Comparison of ENCODE assay signal across 8 cellular contexts in genomic region chr3:153284282-153284938, GRCh38.
DNase-seq lines count a peak whose midpoint lies in the region; ATAC-seq, FAIRE-seq and TF ChIP-seq lines count a peak whose summit lies in the region.

No MANE protein-coding gene starts in this region.

- 89% methylated on average over 4 of the region's 4 CpGs; no CpG with 5 or more reads in 1 of the 2 experiments for WGBS in H1 (ENCODE audit: extremely low coverage in 1 of 2, insufficient coverage in 1 of 2, insufficient read length in 1 of 2, insufficient replicate concordance in 2 of 2, low coverage in 1 of 2, low lambda C conversion rate in 2 of 2, missing lambda C conversion rate in 1 of 2), 2 experiments

- no peak overlapping the region for H3K9ac ChIP-seq in H1 (replicated peaks in 1 of 4; ENCODE audit: extremely low read depth in 1 of 4, low read depth in 3 of 4, low read length in 3 of 4)

- H3K27me3 ChIP-seq in H1 (replicated peaks in 1 of 4; ENCODE audit: control insufficient read depth in 3 of 4, extremely low read depth in 1 of 4, insufficient read depth in 3 of 4, low read length in 3 of 4) (no peaks in the 10 kb centered on the region), H7 (ENCODE audit: control insufficient read depth, insufficient read depth, low read length) (no peaks in the 10 kb centered on the region)

- peaks cover 26% of the 10 kb centered on the region for H3K4me1 Mint-ChIP-seq in T-helper 17 cell
- H3K4me1 Mint-ChIP-seq in naive thymus-derived CD8-positive, alpha-beta T cell = peaks cover 28 to 45% (median 40%) of the 10 kb centered on the region in 4 donors

- no peak overlapping the region for H3K18ac ChIP-seq in H1 (ENCODE audit: extremely low read depth, low read length)

- H3K4ac ChIP-seq in H1 (replicated peaks; ENCODE audit: insufficient read length, low read depth, low read length) = no peak overlapping the region

- no peaks in the 10 kb centered on the region for H3K27me3 Mint-ChIP-seq in T-helper 17 cell
- no peaks in the 10 kb centered on the region for H3K27me3 Mint-ChIP-seq in naive thymus-derived CD8-positive, alpha-beta T cell

- peak overlapping the region; percentile 84 for H3K27ac Mint-ChIP-seq in T-helper 17 cell
- H3K27ac Mint-ChIP-seq in naive thymus-derived CD8-positive, alpha-beta T cell = peak overlapping the region; percentile 11 to 89 (median 80)

- H4K91ac ChIP-seq in H1 (replicated peaks; ENCODE audit: insufficient read length, low read length) = no peak overlapping the region

- TF ChIP-seq RAD21 in H1 (IDR thresholded peaks at IDR 0.05 in 1 of 2, conservative IDR thresholded peaks at IDR 0.05 in 1 of 2; ENCODE audit: low read depth in 2 of 2, low read length in 2 of 2) = no peak

- H3K9me3 ChIP-seq in T-helper 17 cell (ENCODE audit: control insufficient read depth, low read length, poor library complexity, severe bottlenecking) (no peaks in the 10 kb centered on the region), H1 (ENCODE audit: insufficient read depth in 2 of 2, low read depth in 1 of 2, low read length in 1 of 2) (peaks cover 0 to 3% of the 10 kb centered on the region in 2 experiments; a peak in 1 of 4 replicates)

- 0 out of 2 replicates have a peak overlapping the region, but pooled peaks have one; percentile 20 for H2AFZ ChIP-seq in H1 (ENCODE audit: low read length)

- no peaks in the 10 kb centered on the region for H3K9me3 Mint-ChIP-seq in naive thymus-derived CD8-positive, alpha-beta T cell

- H3K36me3 Mint-ChIP-seq in T-helper 17 cell (ENCODE audit: low read depth) = peaks cover 2% of the 10 kb centered on the region
- no peaks in the 10 kb centered on the region for H3K36me3 Mint-ChIP-seq in naive thymus-derived CD8-positive, alpha-beta T cell

- no peak for DNase-seq in T-helper 17 cell
- no peak for DNase-seq in H1 (ENCODE audit: low read depth in 1 of 2, low spot score in 2 of 2)
- peak in 7 of 10 donors; percentile 13 to 51 (median 34) for DNase-seq in naive thymus-derived CD8-positive, alpha-beta T cell
- no peak for DNase-seq in GM13977 (ENCODE audit: low spot score)
- DNase-seq in H7 = no peak

- H2BK120ac ChIP-seq in H1 (replicated peaks; ENCODE audit: low read depth, low read length) = no peak overlapping the region

- peaks cover 0 to under 1% (median 0%) of the 10 kb centered on the region in 4 experiments; a peak in 2 of 7 replicates for H3K4me1 ChIP-seq in H1 (replicated peaks in 1 of 4; ENCODE audit: control insufficient read depth in 3 of 4, insufficient read depth in 4 of 4, low read length in 3 of 4)

- no peak overlapping the region for H3K56ac ChIP-seq in H1 (replicated peaks; ENCODE audit: insufficient read length, low read depth, low read length)

- H3K27ac ChIP-seq in H1 (ENCODE audit: low read depth, low read length) = no peak overlapping the region

- no peak overlapping the region for H3K4me2 ChIP-seq in H1 (ENCODE audit: insufficient read depth in 1 of 2, low read depth in 2 of 2, low read length in 2 of 2)

- no peak overlapping the region for H3K23ac ChIP-seq in H1 (ENCODE audit: insufficient read length)

- H3K4me3 ChIP-seq in H1 (ENCODE audit: extremely low read depth in 1 of 4, insufficient read depth in 2 of 4, low read depth in 3 of 4, low read length in 4 of 4) (no peak overlapping the region), H7 (ENCODE audit: insufficient read depth, low read depth, low read length) (no peak overlapping the region)

- TF ChIP-seq CTCF in H1 (IDR thresholded peaks at IDR 0.05; ENCODE audit: control extremely low read depth in 1 of 3, insufficient read depth in 1 of 3, low read depth in 1 of 3, low read length in 3 of 3) (no peak), GM13977 (IDR thresholded peaks at IDR 0.05; ENCODE audit: extremely low read depth, insufficient read depth, missing control alignments) (no peak)

- in situ Hi-C loops in GM13977 (cut with MboI; ENCODE audit: low pct_unique_long_range_greater_than_20kb, low sequenced_read_pairs, unreplicated experiment) = no loop called here

- ATAC-seq in GM18502 (IDR thresholded peaks at IDR 0.05; ENCODE audit: poor library complexity, unreplicated experiment) = peak; percentile 81
- ATAC-seq in HG03442 (IDR thresholded peaks at IDR 0.05; ENCODE audit: unreplicated experiment) = peak; percentile 78
- peak; percentile 86 for ATAC-seq in T-helper 17 cell
- ATAC-seq in naive thymus-derived CD8-positive, alpha-beta T cell = peak; percentile 88 to 93
- ATAC-seq in GM19035 (IDR thresholded peaks at IDR 0.05; ENCODE audit: unreplicated experiment) = no peak

- no peak overlapping the region for H2BK12ac ChIP-seq in H1 (ENCODE audit: low read depth, low read length)

- no peak overlapping the region for H2BK5ac ChIP-seq in H1 (ENCODE audit: low read depth, low read length)

- H2AK5ac ChIP-seq in H1 (ENCODE audit: low read depth, low read length) = no peak overlapping the region

- H3K14ac ChIP-seq in H1 (ENCODE audit: insufficient read length) = no peak overlapping the region

- no peaks in the 10 kb centered on the region for H3K23me2 ChIP-seq in H1 (ENCODE audit: low read depth, low read length)

- POLR2A ChIA-PET in H1 (lab: Charles Lee; ENCODE audit: partially characterized antibody) = no interaction called here
- POLR2A ChIA-PET in naive thymus-derived CD8-positive, alpha-beta T cell (lab: Charles Lee) = interaction anchor here (1.2 to 4.9 kb wide), 4 partner anchors 11 to 149 kb away, joined by 3 to 43 read pairs (median 6); partner anchors contain the start of gene RAP2B

- H4K20me1 ChIP-seq in H1 (replicated peaks in 1 of 2; ENCODE audit: control insufficient read depth in 1 of 2, insufficient read depth in 2 of 2, low read length in 2 of 2) = no peaks in the 10 kb centered on the region

- no peak for FAIRE-seq in H1 (lab: Jason Lieb, UNC)

- H4K5ac ChIP-seq in H1 (ENCODE audit: insufficient read length, low read depth, low read length) = no peak overlapping the region

- no peaks in the 10 kb centered on the region for H3K79me2 ChIP-seq in H1 (ENCODE audit: control insufficient read depth in 1 of 2, insufficient read depth in 2 of 2, low read length in 2 of 2)

- H3K36me3 ChIP-seq in H1 (ENCODE audit: control insufficient read depth in 2 of 4, insufficient read depth in 4 of 4, low read length in 3 of 4) = no peaks in the 10 kb centered on the region
- no peaks in the 10 kb centered on the region for H3K36me3 ChIP-seq in H7 (replicated peaks; ENCODE audit: control insufficient read depth, insufficient read depth, low read length)

- H2BK20ac ChIP-seq in H1 (ENCODE audit: low read length) = no peak overlapping the region

- peak overlapping the region; percentile 64 for H3K4me3 Mint-ChIP-seq in T-helper 17 cell
- peak overlapping the region in 8 of 10 donors; percentile 42 to 62 (median 60) for H3K4me3 Mint-ChIP-seq in naive thymus-derived CD8-positive, alpha-beta T cell

- CTCF ChIA-PET in H1 (lab: Charles Lee; ENCODE audit: partially characterized antibody) = interaction anchor here (0.8 to 1.2 kb wide), 2 partner anchors 31 to 117 kb away, joined by 3 read pairs; no protein-coding TSS in a partner anchor

- H3K79me1 ChIP-seq in H1 (ENCODE audit: low read depth, low read length) = no peaks in the 10 kb centered on the region

- H4K8ac ChIP-seq in H1 (ENCODE audit: extremely low read depth, insufficient read depth, low read length) = no peak overlapping the region

- TF ChIP-seq EP300 in H1 (IDR thresholded peaks at IDR 0.05; ENCODE audit: borderline replicate concordance in 1 of 2, low read depth in 2 of 2, low read length in 2 of 2) = no peak

- no peak overlapping the region for H2BK15ac ChIP-seq in H1 (ENCODE audit: low read length)

- TF ChIP-seq POLR2A in H1 (IDR thresholded peaks at IDR 0.05; ENCODE audit: control extremely low read depth in 1 of 2, low read depth in 2 of 2, low read length in 2 of 2) = no peak

TF ChIP-seq in H1, 55 proteins besides CTCF, POLR2A, EP300 and RAD21:
- TF ChIP-seq YY1 (IDR thresholded peaks at IDR 0.05; ENCODE audit: low read depth, low read length) (no peak), EGR1 (IDR thresholded peaks at IDR 0.05; ENCODE audit: borderline replicate concordance, low read depth, low read length) (no peak), JUND (IDR thresholded peaks at IDR 0.05; ENCODE audit: low read length) (no peak), TAF7 (optimal IDR thresholded peaks at IDR 0.05; ENCODE audit: borderline replicate concordance, low read depth, low read length) (no peak), GABPA (IDR thresholded peaks at IDR 0.05; ENCODE audit: borderline replicate concordance, insufficient read depth, low read length) (no peak), KDM4A (IDR thresholded peaks at IDR 0.05; ENCODE audit: low read depth, low read length, severe bottlenecking) (no peak), POLR2AphosphoS5 (IDR thresholded peaks at IDR 0.05; ENCODE audit: low read depth, low read length) (no peak), NRF1 (IDR thresholded peaks at IDR 0.05; ENCODE audit: low read depth, low read length) (no peak), GTF2F1 (IDR thresholded peaks at IDR 0.05; ENCODE audit: borderline replicate concordance, low read depth, low read length) (no peak), BRCA1 (IDR thresholded peaks at IDR 0.05; ENCODE audit: low read depth, low read length) (no peak), HDAC6 (IDR thresholded peaks at IDR 0.05; ENCODE audit: low read depth, low read length) (no peak), CTBP2 (IDR thresholded peaks at IDR 0.05; ENCODE audit: borderline replicate concordance, insufficient read depth, insufficient read length, low read length) (no peak), SP2 (IDR thresholded peaks at IDR 0.05; ENCODE audit: low read length) (no peak), CBX8 (IDR thresholded peaks at IDR 0.05; ENCODE audit: borderline replicate concordance, low read depth, low read length) (no peak)

Comparison
In these comparisons a context has a peak if more than half of its experiments do, and no peak if none do; other contexts are left out.
1. DNase-seq: peak in naive thymus-derived CD8-positive, alpha-beta T cell (7 of 10); none in T-helper 17 cell (0 of 3), H1 (0 of 2), GM13977 (single experiment) and H7 (single experiment).